In the genomic region with DNA sequence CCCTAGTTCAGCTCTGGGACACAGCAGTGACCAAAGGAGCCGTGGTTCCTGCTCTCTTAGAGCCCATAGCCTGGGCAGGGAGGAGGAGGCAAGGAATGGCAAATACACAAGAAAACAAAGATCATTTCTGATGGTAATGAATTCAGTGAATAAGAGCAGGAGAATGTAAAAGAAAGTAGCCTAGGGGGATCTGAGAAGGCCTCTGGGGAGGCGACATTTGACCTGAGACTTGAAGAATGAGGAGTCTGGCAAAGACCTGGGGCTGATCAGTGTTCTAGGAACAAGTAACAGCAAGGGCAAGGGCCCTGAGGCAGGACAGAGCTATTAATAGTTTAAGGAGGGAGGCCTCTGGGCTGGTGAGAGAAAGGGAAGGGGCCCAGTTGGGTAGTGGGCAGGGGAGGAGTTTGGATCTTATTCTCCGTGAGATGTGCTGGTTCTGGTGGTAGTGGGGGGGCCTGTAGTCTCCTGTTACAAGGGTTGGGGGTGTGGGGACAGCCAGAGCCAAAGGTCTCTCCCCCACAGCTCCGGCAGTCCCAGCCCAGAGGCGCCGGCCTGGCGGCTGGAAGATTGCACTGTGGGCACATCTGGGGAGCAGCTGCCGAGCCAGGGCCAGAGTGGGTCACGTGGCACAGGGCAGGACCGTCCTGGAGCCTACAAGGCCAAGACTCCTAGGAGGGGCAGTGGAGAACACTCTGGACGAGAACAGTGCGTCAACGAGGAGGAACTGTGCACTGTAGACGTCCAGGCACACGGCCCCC, we compare ENCODE assay signal across 8 cellular contexts. TPM values are rescaled to one million over a fixed set of nuclear protein-coding genes. Genes with fewer than 3 reads are reported as not detected.
DNase-seq lines count a peak whose midpoint lies in the region; ATAC-seq and TF ChIP-seq lines count a peak whose summit lies in the region.

No MANE protein-coding gene starts in this region.

- H3K9me3 ChIP-seq in HAP-1 (no peaks in the 10 kb centered on the region), hepatocyte (ENCODE audit: low read depth) (no peaks in the 10 kb centered on the region)

- peaks cover 33% of the 10 kb centered on the region for H3K4me1 ChIP-seq in HAP-1
- H3K4me1 ChIP-seq in hepatocyte (ENCODE audit: insufficient read depth) = peaks cover 37% of the 10 kb centered on the region

- peak overlapping the region; percentile 46 for H3K4me2 ChIP-seq in hepatocyte

- no peaks in the 10 kb centered on the region for H4K20me1 ChIP-seq in hepatocyte (ENCODE audit: insufficient read depth, poor library complexity, severe bottlenecking)

- H3K36me3 ChIP-seq in HAP-1 (replicated peaks) (no peaks in the 10 kb centered on the region), hepatocyte (replicated peaks; ENCODE audit: insufficient read depth, low read depth) (no peaks in the 10 kb centered on the region)

- ATAC-seq in HG03378 (IDR thresholded peaks at IDR 0.05; ENCODE audit: unreplicated experiment) = no peak
- no peak for ATAC-seq in HG03025 (IDR thresholded peaks at IDR 0.05; ENCODE audit: low FRiP score, unreplicated experiment)

- DNase-seq in HAP-1 (ENCODE audit: low spot score in 2 of 2) (peak; percentile 97), hepatocyte (ENCODE audit: low spot score) (peak; percentile 91), smooth muscle cell of the brain vasculature (ENCODE audit: low read depth, low spot score) (peak; percentile 75), NCI-H1436 (lab: John Stamatoyannopoulos, UW) (no peak), DMS153 treated with DMSO at 0.1 percent for 48 hours (lab: John Stamatoyannopoulos, UW; ENCODE audit: unreplicated experiment) (no peak)

- in situ Hi-C loops in HAP-1 (cut with MboI; ENCODE audit: low sequenced_read_pairs) = no loop called here

- 32 to 69% (median 40%) methylated on average over 14 to 15 of the region's 15 CpGs for WGBS in adipose tissue, 3 donors
- 36% methylated on average over 15 of the region's 15 CpGs for WGBS in hepatocyte (ENCODE audit: low lambda C conversion rate, missing lambda C conversion rate)

- no peaks in the 10 kb centered on the region for H3K27me3 ChIP-seq in HAP-1 (ENCODE audit: low read depth)
- H3K27me3 ChIP-seq in hepatocyte = no peaks in the 10 kb centered on the region

- no peak overlapping the region for H3K4me3 ChIP-seq in HAP-1
- no peak overlapping the region for H3K4me3 ChIP-seq in hepatocyte

- no peak for TF ChIP-seq CTCF in hepatocyte (IDR thresholded peaks at IDR 0.05; ENCODE audit: poor library complexity)

- no peak overlapping the region for H2AFZ ChIP-seq in hepatocyte

- H3K9me2 ChIP-seq in hepatocyte (replicated peaks; ENCODE audit: insufficient read depth) = no peaks in the 10 kb centered on the region

- no peaks in the 10 kb centered on the region for H3K79me2 ChIP-seq in hepatocyte

- peak overlapping the region; percentile 53 for H3K27ac ChIP-seq in adipose tissue (ENCODE audit: low read depth, low read length)
- peak overlapping the region; percentile 90 for H3K27ac ChIP-seq in hepatocyte

RNA-seq across cellular contexts. Expression of a gene that starts 9.3 kb away (rescaled TPM):
- polyA plus RNA-seq in adipose tissue (100 to 1,000 TPM in 2 of 3 donors, 10 to 100 TPM in 1; 82.2 to 436 (median 301) TPM), hepatocyte (310 and 388 TPM in 2 replicates)
- total RNA-seq in hepatocyte = 616 and 651 TPM in 2 replicates

RNA-seq across cellular contexts. Expression of a gene that starts 41.9 kb away (rescaled TPM):
- polyA plus RNA-seq in adipose tissue = 10 to 100 TPM in 1 of 3 donors, 1 to 10 TPM in 2; 2.6 to 36.0 (median 9.3) TPM
- 0.68 and 3.6 TPM in 2 replicates for total RNA-seq in hepatocyte
- 0.37 and 3.3 TPM in 2 replicates for polyA plus RNA-seq in hepatocyte

Comparison
In these comparisons a context has a peak if more than half of its experiments do, and no peak if none do; other contexts are left out.
1. DNase-seq: peak in HAP-1 (2 of 2), hepatocyte (single experiment) and smooth muscle cell of the brain vasculature (single experiment); none in NCI-H1436 (single experiment) and DMS153 treated with DMSO at 0.1 percent for 48 hours (single experiment).